ENCODE assay signal across 8 cellular contexts in the genomic region with DNA sequence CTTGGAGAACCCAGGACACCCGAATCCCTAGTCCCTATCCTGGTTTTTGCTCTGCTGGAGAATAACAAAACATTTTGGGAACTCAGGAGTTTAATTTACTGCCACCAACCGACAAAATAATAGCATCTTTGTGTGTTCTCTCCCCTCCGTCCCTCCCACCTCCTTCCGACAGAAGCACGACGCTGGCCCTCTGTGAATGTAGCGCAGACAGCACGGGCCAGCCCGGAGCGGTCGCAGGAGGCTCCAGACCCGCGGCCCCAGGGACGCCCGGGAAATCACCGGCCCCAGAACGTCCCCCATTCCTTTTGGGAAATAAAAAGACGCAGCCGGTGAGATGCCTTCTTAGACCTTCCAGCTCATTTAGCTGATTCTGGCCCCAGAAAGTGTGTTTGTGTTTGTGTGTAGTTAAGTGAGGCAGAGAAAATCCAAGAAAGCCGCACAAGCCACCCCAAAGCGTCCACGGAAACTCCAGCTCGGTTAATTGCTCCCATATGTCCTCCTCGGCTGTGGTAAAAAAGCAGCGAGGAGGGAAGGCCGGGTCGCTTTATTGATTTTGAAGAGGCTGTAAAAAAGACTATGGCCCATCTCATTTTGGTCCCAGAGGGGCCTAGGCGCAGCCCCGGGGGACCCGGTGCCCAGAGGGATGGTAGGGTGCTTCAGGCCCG. TPM values are rescaled to one million over a fixed set of nuclear protein-coding genes. Genes with fewer than 3 reads are reported as not detected.
DNase-seq lines count a peak whose midpoint lies in the region; ATAC-seq and TF ChIP-seq lines count a peak whose summit lies in the region.

No MANE protein-coding gene starts in this region.

- H3K4me2 ChIP-seq in neuronal stem cell (ENCODE audit: insufficient read depth, low read length, poor library complexity, severe bottlenecking): peak overlapping the region; percentile 99

- no peak overlapping the region for H3K23ac ChIP-seq in neuronal stem cell (ENCODE audit: low read depth, low read length, poor library complexity)

- ATAC-seq in HG03432 (IDR thresholded peaks at IDR 0.05; ENCODE audit: unreplicated experiment) (peak; percentile 9), HG02973 (IDR thresholded peaks at IDR 0.05; ENCODE audit: unreplicated experiment) (no peak), GM19397 (IDR thresholded peaks at IDR 0.05; ENCODE audit: unreplicated experiment) (no peak)
- ATAC-seq in activated CD8-positive, alpha-beta T cell treated with anti-CD3 and anti-CD28 coated beads for 36 hours: no peak

- H2BK120ac ChIP-seq in neuronal stem cell (ENCODE audit: low read depth, low read length): no peak overlapping the region

- H3K27ac Mint-ChIP-seq in activated CD8-positive, alpha-beta T cell treated with anti-CD3 and anti-CD28 coated beads for 36 hours: no peak overlapping the region

- H3K36me3 ChIP-seq in neuronal stem cell (replicated peaks in 1 of 2; ENCODE audit: control insufficient read depth in 2 of 2, insufficient read depth in 2 of 2, low read length in 2 of 2): no peaks in the 10 kb centered on the region

- peak overlapping the region; percentile 92 for H3K18ac ChIP-seq in neuronal stem cell (ENCODE audit: low read length)

- no peak overlapping the region for H4K91ac ChIP-seq in neuronal stem cell (ENCODE audit: low read depth, low read length, poor library complexity)

- no peaks in the 10 kb centered on the region for H3K36me3 Mint-ChIP-seq in activated CD8-positive, alpha-beta T cell treated with anti-CD3 and anti-CD28 coated beads for 36 hours (ENCODE audit: low read depth)

- H3K27ac ChIP-seq in neuronal stem cell (replicated peaks; ENCODE audit: low read length): peak overlapping the region; percentile 70

- no peak overlapping the region for H2AK5ac ChIP-seq in neuronal stem cell (ENCODE audit: low read depth, low read length)

- H3K9me3 Mint-ChIP-seq in activated CD8-positive, alpha-beta T cell treated with anti-CD3 and anti-CD28 coated beads for 36 hours: no peaks in the 10 kb centered on the region

- peaks cover 0 to 26% (median 8%) of the 10 kb centered on the region in 3 experiments for H3K27me3 ChIP-seq in neuronal stem cell (ENCODE audit: control insufficient read depth in 3 of 3, insufficient read depth in 3 of 3, low read depth in 1 of 3, low read length in 3 of 3)

- H2BK12ac ChIP-seq in neuronal stem cell (ENCODE audit: low read length): no peak overlapping the region

- intact Hi-C loops in activated CD8-positive, alpha-beta T cell treated with anti-CD3 and anti-CD28 coated beads for 36 hours (cut with micrococcal nuclease): no loop called here

- CTCF ChIA-PET in activated CD8-positive, alpha-beta T cell treated with anti-CD3 and anti-CD28 coated beads for 36 hours (lab: Charles Lee): interaction anchor here (0.6 to 0.7 kb wide), 2 partner anchors 28 to 1216 kb away, joined by 3 read pairs; no protein-coding TSS in a partner anchor

- H3K9me3 ChIP-seq in neuronal stem cell (replicated peaks in 1 of 2; ENCODE audit: control insufficient read depth in 2 of 2, insufficient read depth in 1 of 2, low read depth in 1 of 2, low read length in 2 of 2): no peaks in the 10 kb centered on the region

- H3K14ac ChIP-seq in neuronal stem cell (ENCODE audit: low read length): no peak overlapping the region

- no peak overlapping the region for H2BK15ac ChIP-seq in neuronal stem cell (ENCODE audit: low read length)

- H3K9ac ChIP-seq in neuronal stem cell (ENCODE audit: low read depth, low read length, poor library complexity): no peak overlapping the region

- peak overlapping the region; percentile 82 to 87 for H3K4me3 ChIP-seq in neuronal stem cell (ENCODE audit: low read length in 2 of 2)

- in situ Hi-C loops in Caki2 (cut with HindIII; ENCODE audit: low pct_unique_long_range_greater_than_20kb, low sequenced_read_pairs): no loop called here

- H3K4me1 Mint-ChIP-seq in activated CD8-positive, alpha-beta T cell treated with anti-CD3 and anti-CD28 coated beads for 36 hours (ENCODE audit: low read depth): peaks cover 16% of the 10 kb centered on the region

- no peak for TF ChIP-seq CTCF in activated CD8-positive, alpha-beta T cell treated with anti-CD3 and anti-CD28 coated beads for 36 hours (IDR thresholded peaks at IDR 0.05)

- POLR2A ChIA-PET in activated CD8-positive, alpha-beta T cell treated with anti-CD3 and anti-CD28 coated beads for 36 hours (lab: Charles Lee): no interaction called here

- H3K4me3 Mint-ChIP-seq in activated CD8-positive, alpha-beta T cell treated with anti-CD3 and anti-CD28 coated beads for 36 hours: peak overlapping the region; percentile 30

- H2AFZ ChIP-seq in neuronal stem cell (ENCODE audit: low read length): peak overlapping the region; percentile 92

- H4K8ac ChIP-seq in neuronal stem cell (ENCODE audit: low read depth, low read length): no peak overlapping the region

- H3K79me1 ChIP-seq in neuronal stem cell (ENCODE audit: low read depth, low read length): no peaks in the 10 kb centered on the region

- DNase-seq in Caki2 (ENCODE audit: low read depth) (peak; percentile 69), globus pallidus (ENCODE audit: low spot score) (peak; percentile 85), neuronal stem cell (ENCODE audit: low spot score) (peak; percentile 58)
- no peak for DNase-seq in activated CD8-positive, alpha-beta T cell treated with anti-CD3 and anti-CD28 coated beads for 36 hours
- no peak for DNase-seq in effector CD4-positive, alpha-beta T cell

- WGBS in neuronal stem cell (ENCODE audit: extremely low coverage in 2 of 2, insufficient read length in 2 of 2, insufficient replicate concordance in 1 of 2), 2 donors: no CpG with 5 or more reads among the region's 31 CpGs

- peak overlapping the region; percentile 0 for H2BK5ac ChIP-seq in neuronal stem cell (ENCODE audit: low read length)

- peaks cover 6 to 21% of the 10 kb centered on the region in 2 donors for H3K4me1 ChIP-seq in neuronal stem cell (ENCODE audit: control insufficient read depth in 2 of 2, insufficient read depth in 1 of 2, low read depth in 1 of 2, low read length in 2 of 2)

- H3K27me3 Mint-ChIP-seq in activated CD8-positive, alpha-beta T cell treated with anti-CD3 and anti-CD28 coated beads for 36 hours: peaks cover 44% of the 10 kb centered on the region

- no peak overlapping the region for H3K4ac ChIP-seq in neuronal stem cell (ENCODE audit: low read length)

RNA-seq across cellular contexts. Expression of a gene that starts 0.6 kb away (rescaled TPM):
- 7.8 and 9.7 TPM in 2 replicates for total RNA-seq in Caki2 (2014; rRNA removed; shearing (Covaris generic); ENCODE audit: low replicate concordance)
- under 1 TPM; 0.70 to 0.92 TPM for total RNA-seq in activated CD8-positive, alpha-beta T cell treated with anti-CD3 and anti-CD28 coated beads for 36 hours
- 1.3 TPM for polyA plus RNA-seq in neuronal stem cell (2013, experiment 1 of 2)
- 1.2 TPM for polyA plus RNA-seq in neuronal stem cell (2013, experiment 2 of 2)

Comparison
In these comparisons a context has a peak if more than half of its experiments do, and no peak if none do; other contexts are left out.
1. DNase-seq: peak in Caki2 (single experiment), globus pallidus (single experiment) and neuronal stem cell (single experiment); none in activated CD8-positive, alpha-beta T cell treated with anti-CD3 and anti-CD28 coated beads for 36 hours (single experiment) and effector CD4-positive, alpha-beta T cell (single experiment).